In the genomic region with DNA sequence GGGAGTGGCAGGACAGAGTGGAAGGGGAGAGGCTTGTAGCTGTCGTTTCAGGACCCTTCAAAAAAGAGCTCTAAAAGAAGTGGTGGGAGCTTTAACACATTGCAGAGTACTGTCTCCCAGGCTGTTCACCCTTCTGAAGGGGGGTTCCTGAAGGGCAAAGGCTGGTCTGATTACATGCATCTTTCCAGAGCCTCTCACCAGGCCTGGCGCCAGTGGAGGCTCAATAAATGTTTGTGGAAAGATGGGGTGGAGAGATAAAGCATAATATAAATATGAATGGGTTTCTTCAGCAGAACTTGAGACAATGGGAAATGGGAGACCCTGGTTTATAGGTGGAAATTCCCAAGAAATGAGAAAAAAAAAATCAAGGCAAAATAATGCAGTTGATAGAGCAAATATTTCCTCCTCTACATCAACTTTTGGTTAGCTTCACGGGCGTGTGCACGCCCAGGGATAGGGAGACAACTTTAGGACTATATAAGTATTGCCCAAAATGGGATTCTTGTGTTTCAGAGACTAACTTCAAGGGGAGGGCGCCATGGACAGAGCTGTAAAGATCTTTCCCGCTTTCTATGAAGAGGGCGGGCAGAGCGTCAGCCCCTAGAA, we compare ENCODE assay signal across 9 cellular contexts. TPM values are rescaled to one million over a fixed set of nuclear protein-coding genes. Genes with fewer than 3 reads are reported as not detected.
DNase-seq lines count a peak whose midpoint lies in the region; ATAC-seq and TF ChIP-seq lines count a peak whose summit lies in the region.
"Had no signal": no experiment of that assay in that cellular context is flagged by ENCODE, and none has a peak within 500 bp of the region (broad histone marks: within the 10 kb centered on the region; RNA-seq: fewer than 3 reads in every experiment).

No MANE protein-coding gene starts in this region.

- peaks cover 31% of the 10 kb centered on the region for H3K27me3 Mint-ChIP-seq in HFFc6 (ENCODE audit: insufficient read depth)
- peaks cover 19% of the 10 kb centered on the region for H3K27me3 Mint-ChIP-seq in activated naive CD8-positive, alpha-beta T cell treated with anti-CD3 and anti-CD28 coated beads, Interleukin-2, amount 10 ng/mL, durations not matched to agents 7 days and 5 days
- H3K27me3 Mint-ChIP-seq in naive thymus-derived CD8-positive, alpha-beta T cell = peaks cover 5 to 26% (median 22%) of the 10 kb centered on the region in 5 donors

- H3K4me1 Mint-ChIP-seq in HFFc6 (ENCODE audit: low read depth) = peaks cover 49% of the 10 kb centered on the region
- peaks cover 53% of the 10 kb centered on the region for H3K4me1 Mint-ChIP-seq in activated naive CD8-positive, alpha-beta T cell treated with anti-CD3 and anti-CD28 coated beads, Interleukin-2, amount 10 ng/mL, durations not matched to agents 7 days and 5 days
- peaks cover 29 to 74% (median 73%) of the 10 kb centered on the region in 4 donors for H3K4me1 Mint-ChIP-seq in naive thymus-derived CD8-positive, alpha-beta T cell

- H3K4me3 ChIP-seq in BLaER1 treated with 17β-estradiol and CSF1 and Interleukin-3, amounts not matched to agents 10 nM and 100 nM = peak overlapping the region in 1 of 10 experiments; percentile 83; a peak in 2 of 20 replicates

- DNase-seq in HFFc6 (no peak), NCI-H2029 treated with DMSO at 0.1 percent for 48 hours (lab: John Stamatoyannopoulos, UW) (no peak)
- DNase-seq in activated naive CD8-positive, alpha-beta T cell treated with anti-CD3 and anti-CD28 coated beads, Interleukin-2, amount 10 ng/mL, durations not matched to agents 7 days and 5 days = no peak
- DNase-seq in naive thymus-derived CD8-positive, alpha-beta T cell = no peak
- no peak for DNase-seq in stimulated activated CD4-positive, alpha-beta T cell treated with anti-CD3 and anti-CD28 coated beads, Interleukin-4, amount 100 ng/mL, for 1 hour

- peaks cover 59 to 69% (median 63%) of the 10 kb centered on the region in 10 experiments for H3K4me1 ChIP-seq in BLaER1 treated with 17β-estradiol and CSF1 and Interleukin-3, amounts not matched to agents 10 nM and 100 nM

- H3K9me3 Mint-ChIP-seq in HFFc6 = no peaks in the 10 kb centered on the region
- no peaks in the 10 kb centered on the region for H3K9me3 Mint-ChIP-seq in activated naive CD8-positive, alpha-beta T cell treated with anti-CD3 and anti-CD28 coated beads, Interleukin-2, amount 10 ng/mL, durations not matched to agents 7 days and 5 days
- H3K9me3 Mint-ChIP-seq in naive thymus-derived CD8-positive, alpha-beta T cell = no peaks in the 10 kb centered on the region

- H3K4me2 ChIP-seq in BLaER1 treated with 17β-estradiol and CSF1 and Interleukin-3, amounts not matched to agents 10 nM and 100 nM = peak overlapping the region; percentile 9 to 62 (median 40); a peak in 19 of 22 replicates

- no peak for TF ChIP-seq CTCF in HFFc6 (IDR thresholded peaks at IDR 0.05)

- no peak for ATAC-seq in activated naive CD8-positive, alpha-beta T cell treated with anti-CD3 and anti-CD28 coated beads, Interleukin-2, amount 10 ng/mL, durations not matched to agents 7 days and 5 days (ENCODE audit: low read depth)
- no peak for ATAC-seq in naive thymus-derived CD8-positive, alpha-beta T cell
- ATAC-seq in GM18519 (IDR thresholded peaks at IDR 0.05; ENCODE audit: low FRiP score, unreplicated experiment) = no peak
- no peak for ATAC-seq in HG02852 (IDR thresholded peaks at IDR 0.05; ENCODE audit: unreplicated experiment)

- peak overlapping the region; percentile 98; the same call in 1 of the 2 replicates for H3K27ac Mint-ChIP-seq in HFFc6
- peak overlapping the region; percentile 99 for H3K27ac Mint-ChIP-seq in activated naive CD8-positive, alpha-beta T cell treated with anti-CD3 and anti-CD28 coated beads, Interleukin-2, amount 10 ng/mL, durations not matched to agents 7 days and 5 days
- H3K27ac Mint-ChIP-seq in naive thymus-derived CD8-positive, alpha-beta T cell = peak overlapping the region; percentile 95 to 99 (median 98)

- peak overlapping the region; percentile 81; the same call in 1 of the 2 replicates for H3K4me3 Mint-ChIP-seq in HFFc6
- H3K4me3 Mint-ChIP-seq in activated naive CD8-positive, alpha-beta T cell treated with anti-CD3 and anti-CD28 coated beads, Interleukin-2, amount 10 ng/mL, durations not matched to agents 7 days and 5 days = peak overlapping the region; percentile 100
- H3K4me3 Mint-ChIP-seq in naive thymus-derived CD8-positive, alpha-beta T cell = peak overlapping the region; percentile 94 to 100 (median 100)

- H3K9me3 ChIP-seq in BLaER1 treated with 17β-estradiol and CSF1 and Interleukin-3, amounts not matched to agents 10 nM and 100 nM (replicated peaks in 1 of 11) = peaks cover 0 to 7% (median 0%) of the 10 kb centered on the region in 11 experiments; a peak in 4 of 22 replicates

- H3K27me3 ChIP-seq in BLaER1 treated with 17β-estradiol and CSF1 and Interleukin-3, amounts not matched to agents 10 nM and 100 nM = peaks cover 50 to 52% (median 51%) of the 10 kb centered on the region in 11 experiments

- peaks cover 36 to 73% (median 71%) of the 10 kb centered on the region in 11 experiments; a peak in 21 of 22 replicates for H4K20me1 ChIP-seq in BLaER1 treated with 17β-estradiol and CSF1 and Interleukin-3, amounts not matched to agents 10 nM and 100 nM

- H3K27ac ChIP-seq in BLaER1 treated with 17β-estradiol and CSF1 and Interleukin-3, amounts not matched to agents 10 nM and 100 nM = no peak overlapping the region

- H3K9ac ChIP-seq in BLaER1 treated with 17β-estradiol and CSF1 and Interleukin-3, amounts not matched to agents 10 nM and 100 nM = no peak overlapping the region

- H3K36me3 Mint-ChIP-seq in HFFc6 (ENCODE audit: low read depth) = peaks cover 33% of the 10 kb centered on the region
- H3K36me3 Mint-ChIP-seq in activated naive CD8-positive, alpha-beta T cell treated with anti-CD3 and anti-CD28 coated beads, Interleukin-2, amount 10 ng/mL, durations not matched to agents 7 days and 5 days = peaks cover 28% of the 10 kb centered on the region
- H3K36me3 Mint-ChIP-seq in naive thymus-derived CD8-positive, alpha-beta T cell = peaks cover 9 to 36% (median 19%) of the 10 kb centered on the region in 3 donors

- POLR2A ChIA-PET in activated naive CD8-positive, alpha-beta T cell treated with anti-CD3 and anti-CD28 coated beads, Interleukin-2, amount 10 ng/mL, durations not matched to agents 7 days and 5 days (lab: Charles Lee) = interaction anchor here (0.7 to 1.9 kb wide), 9 partner anchors 9 to 274 kb away, joined by 3 to 19 read pairs (median 5); partner anchors contain the start of genes ACADSB and FAM24B
- POLR2A ChIA-PET in naive thymus-derived CD8-positive, alpha-beta T cell (lab: Charles Lee) = interaction anchor here (0.6 to 1.8 kb wide), 12 partner anchors 8 to 779 kb away, joined by 3 to 28 read pairs (median 4); partner anchors contain the start of genes C10orf88, IKZF5, PLEKHA1 and PSTK

- H3K36me3 ChIP-seq in BLaER1 treated with 17β-estradiol and CSF1 and Interleukin-3, amounts not matched to agents 10 nM and 100 nM = peaks cover 26 to 37% (median 34%) of the 10 kb centered on the region in 11 experiments

RNA-seq across cellular contexts. Expression of gene BUB3, which starts 0.6 kb away (rescaled TPM):
- 100 to 1,000 TPM; 154 to 214 (median 202) TPM for total RNA-seq in HFFc6 (2021; fragmentation: NEBNext Ultra II Directional; extraction: Animal tissue kit (Norgen Biotek cat#: 25700))
- 100 to 1,000 TPM; 254 to 265 TPM for total RNA-seq in activated naive CD8-positive, alpha-beta T cell treated with anti-CD3 and anti-CD28 coated beads, Interleukin-2, amount 10 ng/mL, durations not matched to agents 7 days and 5 days
- total RNA-seq in naive thymus-derived CD8-positive, alpha-beta T cell = 100 to 1,000 TPM; 170 to 173 TPM
- polyA plus RNA-seq in naive thymus-derived CD8-positive, alpha-beta T cell = 100 to 1,000 TPM; 217 to 247 (median 243) TPM

RNA-seq across cellular contexts. Expression of gene HMX2, which starts 5.7 kb away (rescaled TPM):
- total RNA-seq in HFFc6 (2021; fragmentation: NEBNext Ultra II Directional; extraction: Animal tissue kit (Norgen Biotek cat#: 25700)) = not detected
- not detected for total RNA-seq in activated naive CD8-positive, alpha-beta T cell treated with anti-CD3 and anti-CD28 coated beads, Interleukin-2, amount 10 ng/mL, durations not matched to agents 7 days and 5 days
- not detected for total RNA-seq in naive thymus-derived CD8-positive, alpha-beta T cell
- not detected for polyA plus RNA-seq in naive thymus-derived CD8-positive, alpha-beta T cell
- total RNA-seq: renal cortical epithelial cell had no signal

RNA-seq across cellular contexts. Expression of gene HMX3, which starts 17.8 kb away (rescaled TPM):
- total RNA-seq in HFFc6 (2021; fragmentation: NEBNext Ultra II Directional; extraction: Animal tissue kit (Norgen Biotek cat#: 25700)) = not detected
- total RNA-seq in activated naive CD8-positive, alpha-beta T cell treated with anti-CD3 and anti-CD28 coated beads, Interleukin-2, amount 10 ng/mL, durations not matched to agents 7 days and 5 days = not detected
- total RNA-seq in naive thymus-derived CD8-positive, alpha-beta T cell = not detected
- polyA plus RNA-seq in naive thymus-derived CD8-positive, alpha-beta T cell = not detected
- total RNA-seq: renal cortical epithelial cell had no signal
